ENCODE assay signal across 1 cellular context in the genomic region with DNA sequence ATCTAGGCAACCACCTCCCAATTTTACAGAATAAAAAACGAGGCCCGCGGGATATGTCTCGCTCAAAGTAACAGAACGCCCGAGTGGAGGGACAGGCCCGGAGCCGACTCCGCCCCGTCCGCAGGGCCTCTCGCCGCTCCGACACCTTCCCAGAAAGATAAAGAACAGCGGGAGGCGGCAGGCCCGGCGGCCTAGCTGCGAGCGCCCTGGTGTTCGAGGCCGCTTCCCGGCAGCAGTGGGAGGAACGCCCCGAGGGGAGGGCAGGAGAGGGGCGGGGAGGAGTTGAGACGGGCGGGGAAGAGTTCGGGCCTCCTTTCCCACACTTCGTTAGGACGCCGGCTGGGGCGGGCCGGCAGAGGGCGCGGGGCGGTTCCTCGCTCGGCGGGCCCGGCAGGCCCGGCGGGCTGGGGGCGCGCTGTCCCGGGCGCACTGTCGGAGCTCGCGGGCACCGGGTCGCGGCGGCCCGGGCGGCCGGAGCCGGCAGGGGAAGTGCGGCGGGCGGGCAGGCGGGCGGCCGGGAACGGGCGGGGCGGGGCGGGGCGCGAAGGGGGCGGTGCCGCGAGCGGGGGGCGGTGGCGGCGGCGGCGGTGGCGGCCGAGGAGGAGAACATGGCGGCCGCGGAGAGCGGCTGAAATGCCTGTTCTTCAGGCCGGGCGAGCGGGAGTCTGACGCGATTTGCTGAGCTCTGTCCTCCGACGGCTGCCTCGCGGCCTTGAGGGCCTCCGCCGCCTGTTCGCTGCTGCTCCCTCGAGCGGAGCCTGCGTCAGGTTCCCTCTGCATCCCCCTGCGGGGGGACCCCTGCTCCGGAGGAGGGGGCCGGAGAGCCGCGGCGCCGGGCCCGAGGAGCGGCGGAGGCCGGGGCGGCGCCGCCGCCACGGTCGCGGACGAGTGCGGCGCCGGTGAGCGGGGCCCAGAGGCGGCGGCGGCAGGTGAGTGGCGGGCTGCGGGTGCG.
TF ChIP-seq lines count a peak whose summit lies in the region.

A gene (plus strand): TSS at position 581 of the 952 bp plus-strand sequence. CDS start 167,424 bp downstream, outside the sequence.

TF ChIP-seq in HepG2, 621 proteins besides CTCF, POLR2A, EP300 and RAD21 (continued from another document and continues in another):
- TF ChIP-seq, protein P1, sequence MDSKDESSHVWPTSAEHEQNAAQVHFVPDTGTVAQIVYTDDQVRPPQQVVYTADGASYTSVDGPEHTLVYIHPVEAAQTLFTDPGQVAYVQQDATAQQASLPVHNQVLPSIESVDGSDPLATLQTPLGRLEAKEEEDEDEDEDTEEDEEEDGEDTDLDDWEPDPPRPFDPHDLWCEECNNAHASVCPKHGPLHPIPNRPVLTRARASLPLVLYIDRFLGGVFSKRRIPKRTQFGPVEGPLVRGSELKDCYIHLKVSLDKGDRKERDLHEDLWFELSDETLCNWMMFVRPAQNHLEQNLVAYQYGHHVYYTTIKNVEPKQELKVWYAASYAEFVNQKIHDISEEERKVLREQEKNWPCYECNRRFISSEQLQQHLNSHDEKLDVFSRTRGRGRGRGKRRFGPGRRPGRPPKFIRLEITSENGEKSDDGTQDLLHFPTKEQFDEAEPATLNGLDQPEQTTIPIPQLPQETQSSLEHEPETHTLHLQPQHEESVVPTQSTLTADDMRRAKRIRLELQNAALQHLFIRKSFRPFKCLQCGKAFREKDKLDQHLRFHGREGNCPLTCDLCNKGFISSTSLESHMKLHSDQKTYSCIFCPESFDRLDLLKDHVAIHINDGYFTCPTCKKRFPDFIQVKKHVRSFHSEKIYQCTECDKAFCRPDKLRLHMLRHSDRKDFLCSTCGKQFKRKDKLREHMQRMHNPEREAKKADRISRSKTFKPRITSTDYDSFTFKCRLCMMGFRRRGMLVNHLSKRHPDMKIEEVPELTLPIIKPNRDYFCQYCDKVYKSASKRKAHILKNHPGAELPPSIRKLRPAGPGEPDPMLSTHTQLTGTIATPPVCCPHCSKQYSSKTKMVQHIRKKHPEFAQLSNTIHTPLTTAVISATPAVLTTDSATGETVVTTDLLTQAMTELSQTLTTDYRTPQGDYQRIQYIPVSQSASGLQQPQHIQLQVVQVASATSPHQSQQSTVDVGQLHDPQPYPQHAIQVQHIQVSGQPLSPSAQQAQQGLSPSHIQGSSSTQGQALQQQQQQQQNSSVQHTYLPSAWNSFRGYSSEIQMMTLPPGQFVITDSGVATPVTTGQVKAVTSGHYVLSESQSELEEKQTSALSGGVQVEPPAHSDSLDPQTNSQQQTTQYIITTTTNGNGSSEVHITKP (CRISPR knock-in tag; IDR thresholded peaks at IDR 0.05; ENCODE audit: low read depth): no peak
- TF ChIP-seq GTF3A (CRISPR knock-in tag; conservative IDR thresholded peaks at IDR 0.05): no peak
- no peak for TF ChIP-seq TBL1XR1 (IDR thresholded peaks at IDR 0.05; ENCODE audit: borderline replicate concordance, low read length, partially characterized antibody)
- TF ChIP-seq PRMT3 (CRISPR knock-in tag; IDR thresholded peaks at IDR 0.05; ENCODE audit: borderline replicate concordance, low read depth): no peak
- no peak for TF ChIP-seq PTBP1 (IDR thresholded peaks at IDR 0.05; ENCODE audit: low read depth, low read length, poor library complexity, severe bottlenecking)
- no peak for TF ChIP-seq ZNF549 (CRISPR knock-in tag; IDR thresholded peaks at IDR 0.05)
- peak; percentile 41; the same call in 1 of the 2 replicates for TF ChIP-seq DMAP1 (CRISPR knock-in tag; IDR thresholded peaks at IDR 0.05)
- no peak for TF ChIP-seq ZNF772 (CRISPR knock-in tag; IDR thresholded peaks at IDR 0.05)
- TF ChIP-seq SATB2 (CRISPR knock-in tag; IDR thresholded peaks at IDR 0.05): no peak
- TF ChIP-seq, protein P2, sequence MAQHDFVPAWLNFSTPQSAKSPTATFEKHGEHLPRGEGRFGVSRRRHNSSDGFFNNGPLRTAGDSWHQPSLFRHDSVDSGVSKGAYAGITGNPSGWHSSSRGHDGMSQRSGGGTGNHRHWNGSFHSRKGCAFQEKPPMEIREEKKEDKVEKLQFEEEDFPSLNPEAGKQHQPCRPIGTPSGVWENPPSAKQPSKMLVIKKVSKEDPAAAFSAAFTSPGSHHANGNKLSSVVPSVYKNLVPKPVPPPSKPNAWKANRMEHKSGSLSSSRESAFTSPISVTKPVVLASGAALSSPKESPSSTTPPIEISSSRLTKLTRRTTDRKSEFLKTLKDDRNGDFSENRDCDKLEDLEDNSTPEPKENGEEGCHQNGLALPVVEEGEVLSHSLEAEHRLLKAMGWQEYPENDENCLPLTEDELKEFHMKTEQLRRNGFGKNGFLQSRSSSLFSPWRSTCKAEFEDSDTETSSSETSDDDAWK (CRISPR knock-in tag; IDR thresholded peaks at IDR 0.05): no peak
- no peak for TF ChIP-seq BRD4 (CRISPR knock-in tag; IDR thresholded peaks at IDR 0.05)
- no peak for TF ChIP-seq ZNF180 (CRISPR knock-in tag; IDR thresholded peaks at IDR 0.05; ENCODE audit: borderline replicate concordance, low read depth)
- TF ChIP-seq, protein P3, sequence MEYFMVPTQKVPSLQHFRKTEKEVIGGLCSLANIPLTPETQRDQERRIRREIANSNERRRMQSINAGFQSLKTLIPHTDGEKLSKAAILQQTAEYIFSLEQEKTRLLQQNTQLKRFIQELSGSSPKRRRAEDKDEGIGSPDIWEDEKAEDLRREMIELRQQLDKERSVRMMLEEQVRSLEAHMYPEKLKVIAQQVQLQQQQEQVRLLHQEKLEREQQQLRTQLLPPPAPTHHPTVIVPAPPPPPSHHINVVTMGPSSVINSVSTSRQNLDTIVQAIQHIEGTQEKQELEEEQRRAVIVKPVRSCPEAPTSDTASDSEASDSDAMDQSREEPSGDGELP (IDR thresholded peaks at IDR 0.05; ENCODE audit: borderline replicate concordance, low read depth): no peak
- TF ChIP-seq ZNF850 (CRISPR knock-in tag; conservative IDR thresholded peaks at IDR 0.05): no peak
- peak; percentile 14; the same call in 1 of the 2 replicates for TF ChIP-seq SPEN (CRISPR knock-in tag; IDR thresholded peaks at IDR 0.05; ENCODE audit: low read depth)
- TF ChIP-seq, protein P4, sequence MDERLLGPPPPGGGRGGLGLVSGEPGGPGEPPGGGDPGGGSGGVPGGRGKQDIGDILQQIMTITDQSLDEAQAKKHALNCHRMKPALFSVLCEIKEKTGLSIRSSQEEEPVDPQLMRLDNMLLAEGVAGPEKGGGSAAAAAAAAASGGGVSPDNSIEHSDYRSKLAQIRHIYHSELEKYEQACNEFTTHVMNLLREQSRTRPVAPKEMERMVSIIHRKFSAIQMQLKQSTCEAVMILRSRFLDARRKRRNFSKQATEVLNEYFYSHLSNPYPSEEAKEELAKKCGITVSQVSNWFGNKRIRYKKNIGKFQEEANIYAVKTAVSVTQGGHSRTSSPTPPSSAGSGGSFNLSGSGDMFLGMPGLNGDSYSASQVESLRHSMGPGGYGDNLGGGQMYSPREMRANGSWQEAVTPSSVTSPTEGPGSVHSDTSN (CRISPR knock-in tag; IDR thresholded peaks at IDR 0.05): no peak
- TF ChIP-seq NFRKB (IDR thresholded peaks at IDR 0.05): no peak
- TF ChIP-seq SIN3B (IDR thresholded peaks at IDR 0.05; ENCODE audit: low read length): no peak
- 0 out of 2 replicates have a peak, but pooled peaks have one; percentile 3 for TF ChIP-seq MED13 (CRISPR knock-in tag; IDR thresholded peaks at IDR 0.05)
- no peak for TF ChIP-seq ETV6 (CRISPR knock-in tag; conservative IDR thresholded peaks at IDR 0.05)
- TF ChIP-seq FOXA3 (CRISPR knock-in tag; IDR thresholded peaks at IDR 0.05): peak; percentile 27; the same call in 1 of the 2 replicates
- TF ChIP-seq ZC3H13 (CRISPR knock-in tag; IDR thresholded peaks at IDR 0.05): no peak
- no peak for TF ChIP-seq NRL (CRISPR knock-in tag; IDR thresholded peaks at IDR 0.05; ENCODE audit: borderline replicate concordance)
- TF ChIP-seq, protein P5, sequence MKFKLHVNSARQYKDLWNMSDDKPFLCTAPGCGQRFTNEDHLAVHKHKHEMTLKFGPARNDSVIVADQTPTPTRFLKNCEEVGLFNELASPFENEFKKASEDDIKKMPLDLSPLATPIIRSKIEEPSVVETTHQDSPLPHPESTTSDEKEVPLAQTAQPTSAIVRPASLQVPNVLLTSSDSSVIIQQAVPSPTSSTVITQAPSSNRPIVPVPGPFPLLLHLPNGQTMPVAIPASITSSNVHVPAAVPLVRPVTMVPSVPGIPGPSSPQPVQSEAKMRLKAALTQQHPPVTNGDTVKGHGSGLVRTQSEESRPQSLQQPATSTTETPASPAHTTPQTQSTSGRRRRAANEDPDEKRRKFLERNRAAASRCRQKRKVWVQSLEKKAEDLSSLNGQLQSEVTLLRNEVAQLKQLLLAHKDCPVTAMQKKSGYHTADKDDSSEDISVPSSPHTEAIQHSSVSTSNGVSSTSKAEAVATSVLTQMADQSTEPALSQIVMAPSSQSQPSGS (CRISPR knock-in tag; IDR thresholded peaks at IDR 0.05): no peak
- TF ChIP-seq POLR2AphosphoS5 (IDR thresholded peaks at IDR 0.05; ENCODE audit: low read depth, low read length): peak; percentile 46; the same call in 1 of the 2 replicates
- TF ChIP-seq RFX5 (IDR thresholded peaks at IDR 0.05; ENCODE audit: low read depth, low read length): no peak
- peak; percentile 39; the same call in 1 of the 2 replicates for TF ChIP-seq ETV5 (CRISPR knock-in tag; IDR thresholded peaks at IDR 0.05; ENCODE audit: borderline replicate concordance)
- TF ChIP-seq, protein P6, sequence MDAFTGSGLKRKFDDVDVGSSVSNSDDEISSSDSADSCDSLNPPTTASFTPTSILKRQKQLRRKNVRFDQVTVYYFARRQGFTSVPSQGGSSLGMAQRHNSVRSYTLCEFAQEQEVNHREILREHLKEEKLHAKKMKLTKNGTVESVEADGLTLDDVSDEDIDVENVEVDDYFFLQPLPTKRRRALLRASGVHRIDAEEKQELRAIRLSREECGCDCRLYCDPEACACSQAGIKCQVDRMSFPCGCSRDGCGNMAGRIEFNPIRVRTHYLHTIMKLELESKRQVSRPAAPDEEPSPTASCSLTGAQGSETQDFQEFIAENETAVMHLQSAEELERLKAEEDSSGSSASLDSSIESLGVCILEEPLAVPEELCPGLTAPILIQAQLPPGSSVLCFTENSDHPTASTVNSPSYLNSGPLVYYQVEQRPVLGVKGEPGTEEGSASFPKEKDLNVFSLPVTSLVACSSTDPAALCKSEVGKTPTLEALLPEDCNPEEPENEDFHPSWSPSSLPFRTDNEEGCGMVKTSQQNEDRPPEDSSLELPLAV (CRISPR knock-in tag; conservative IDR thresholded peaks at IDR 0.05; ENCODE audit: low read depth): no peak
- TF ChIP-seq, protein P7, sequence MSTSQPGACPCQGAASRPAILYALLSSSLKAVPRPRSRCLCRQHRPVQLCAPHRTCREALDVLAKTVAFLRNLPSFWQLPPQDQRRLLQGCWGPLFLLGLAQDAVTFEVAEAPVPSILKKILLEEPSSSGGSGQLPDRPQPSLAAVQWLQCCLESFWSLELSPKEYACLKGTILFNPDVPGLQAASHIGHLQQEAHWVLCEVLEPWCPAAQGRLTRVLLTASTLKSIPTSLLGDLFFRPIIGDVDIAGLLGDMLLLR (CRISPR knock-in tag; IDR thresholded peaks at IDR 0.05): no peak; the same call in 1 of the 2 replicates
- no peak for TF ChIP-seq SOX6 (IDR thresholded peaks at IDR 0.05)
- TF ChIP-seq SOX6 (CRISPR knock-in tag; IDR thresholded peaks at IDR 0.05): no peak
- no peak for TF ChIP-seq ZNF12 (CRISPR knock-in tag; IDR thresholded peaks at IDR 0.05)
- TF ChIP-seq, protein P8, sequence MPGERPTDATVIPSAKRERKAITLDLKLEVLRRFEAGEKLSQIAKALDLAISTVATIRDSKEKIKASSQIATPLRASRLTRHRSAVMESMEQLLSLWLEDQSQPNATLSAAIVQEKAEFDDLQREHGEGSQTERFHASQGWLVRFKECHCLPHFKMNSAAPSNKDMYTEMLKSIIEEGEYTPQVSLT (CRISPR knock-in tag; IDR thresholded peaks at IDR 0.05; ENCODE audit: borderline replicate concordance, low read depth): no peak
- TF ChIP-seq, protein P9, sequence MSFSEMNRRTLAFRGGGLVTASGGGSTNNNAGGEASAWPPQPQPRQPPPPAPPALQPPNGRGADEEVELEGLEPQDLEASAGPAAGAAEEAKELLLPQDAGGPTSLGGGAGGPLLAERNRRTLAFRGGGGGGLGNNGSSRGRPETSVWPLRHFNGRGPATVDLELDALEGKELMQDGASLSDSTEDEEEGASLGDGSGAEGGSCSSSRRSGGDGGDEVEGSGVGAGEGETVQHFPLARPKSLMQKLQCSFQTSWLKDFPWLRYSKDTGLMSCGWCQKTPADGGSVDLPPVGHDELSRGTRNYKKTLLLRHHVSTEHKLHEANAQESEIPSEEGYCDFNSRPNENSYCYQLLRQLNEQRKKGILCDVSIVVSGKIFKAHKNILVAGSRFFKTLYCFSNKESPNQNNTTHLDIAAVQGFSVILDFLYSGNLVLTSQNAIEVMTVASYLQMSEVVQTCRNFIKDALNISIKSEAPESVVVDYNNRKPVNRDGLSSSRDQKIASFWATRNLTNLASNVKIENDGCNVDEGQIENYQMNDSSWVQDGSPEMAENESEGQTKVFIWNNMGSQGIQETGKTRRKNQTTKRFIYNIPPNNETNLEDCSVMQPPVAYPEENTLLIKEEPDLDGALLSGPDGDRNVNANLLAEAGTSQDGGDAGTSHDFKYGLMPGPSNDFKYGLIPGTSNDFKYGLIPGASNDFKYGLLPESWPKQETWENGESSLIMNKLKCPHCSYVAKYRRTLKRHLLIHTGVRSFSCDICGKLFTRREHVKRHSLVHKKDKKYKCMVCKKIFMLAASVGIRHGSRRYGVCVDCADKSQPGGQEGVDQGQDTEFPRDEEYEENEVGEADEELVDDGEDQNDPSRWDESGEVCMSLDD (CRISPR knock-in tag; IDR thresholded peaks at IDR 0.05; ENCODE audit: borderline replicate concordance): no peak
- TF ChIP-seq POLR2G (IDR thresholded peaks at IDR 0.05; ENCODE audit: low read depth, low read length): peak; percentile 68
- TF ChIP-seq ZNF629 (CRISPR knock-in tag; conservative IDR thresholded peaks at IDR 0.05): no peak
- TF ChIP-seq ELF3 (CRISPR knock-in tag; IDR thresholded peaks at IDR 0.05): peak; percentile 9; the same call in 1 of the 2 replicates
- TF ChIP-seq ZMAT3 (CRISPR knock-in tag; conservative IDR thresholded peaks at IDR 0.05): no peak
- TF ChIP-seq ZNF44 (CRISPR knock-in tag; IDR thresholded peaks at IDR 0.05): no peak
- TF ChIP-seq, protein P10, sequence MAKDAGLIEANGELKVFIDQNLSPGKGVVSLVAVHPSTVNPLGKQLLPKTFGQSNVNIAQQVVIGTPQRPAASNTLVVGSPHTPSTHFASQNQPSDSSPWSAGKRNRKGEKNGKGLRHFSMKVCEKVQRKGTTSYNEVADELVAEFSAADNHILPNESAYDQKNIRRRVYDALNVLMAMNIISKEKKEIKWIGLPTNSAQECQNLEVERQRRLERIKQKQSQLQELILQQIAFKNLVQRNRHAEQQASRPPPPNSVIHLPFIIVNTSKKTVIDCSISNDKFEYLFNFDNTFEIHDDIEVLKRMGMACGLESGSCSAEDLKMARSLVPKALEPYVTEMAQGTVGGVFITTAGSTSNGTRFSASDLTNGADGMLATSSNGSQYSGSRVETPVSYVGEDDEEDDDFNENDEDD (CRISPR knock-in tag; IDR thresholded peaks at IDR 0.05; ENCODE audit: borderline replicate concordance): peak; percentile 60; the same call in 1 of the 2 replicates
- TF ChIP-seq, protein P11, sequence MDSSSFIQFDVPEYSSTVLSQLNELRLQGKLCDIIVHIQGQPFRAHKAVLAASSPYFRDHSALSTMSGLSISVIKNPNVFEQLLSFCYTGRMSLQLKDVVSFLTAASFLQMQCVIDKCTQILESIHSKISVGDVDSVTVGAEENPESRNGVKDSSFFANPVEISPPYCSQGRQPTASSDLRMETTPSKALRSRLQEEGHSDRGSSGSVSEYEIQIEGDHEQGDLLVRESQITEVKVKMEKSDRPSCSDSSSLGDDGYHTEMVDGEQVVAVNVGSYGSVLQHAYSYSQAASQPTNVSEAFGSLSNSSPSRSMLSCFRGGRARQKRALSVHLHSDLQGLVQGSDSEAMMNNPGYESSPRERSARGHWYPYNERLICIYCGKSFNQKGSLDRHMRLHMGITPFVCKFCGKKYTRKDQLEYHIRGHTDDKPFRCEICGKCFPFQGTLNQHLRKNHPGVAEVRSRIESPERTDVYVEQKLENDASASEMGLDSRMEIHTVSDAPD (CRISPR knock-in tag; IDR thresholded peaks at IDR 0.05): no peak
- no peak for TF ChIP-seq LCORL (IDR thresholded peaks at IDR 0.05)
- TF ChIP-seq LCORL (CRISPR knock-in tag; IDR thresholded peaks at IDR 0.05): no peak
- TF ChIP-seq NPAS2 (CRISPR knock-in tag; IDR thresholded peaks at IDR 0.05; ENCODE audit: borderline replicate concordance): no peak
